Comparison of ENCODE assay signal across 15 cellular contexts in the genomic region with DNA sequence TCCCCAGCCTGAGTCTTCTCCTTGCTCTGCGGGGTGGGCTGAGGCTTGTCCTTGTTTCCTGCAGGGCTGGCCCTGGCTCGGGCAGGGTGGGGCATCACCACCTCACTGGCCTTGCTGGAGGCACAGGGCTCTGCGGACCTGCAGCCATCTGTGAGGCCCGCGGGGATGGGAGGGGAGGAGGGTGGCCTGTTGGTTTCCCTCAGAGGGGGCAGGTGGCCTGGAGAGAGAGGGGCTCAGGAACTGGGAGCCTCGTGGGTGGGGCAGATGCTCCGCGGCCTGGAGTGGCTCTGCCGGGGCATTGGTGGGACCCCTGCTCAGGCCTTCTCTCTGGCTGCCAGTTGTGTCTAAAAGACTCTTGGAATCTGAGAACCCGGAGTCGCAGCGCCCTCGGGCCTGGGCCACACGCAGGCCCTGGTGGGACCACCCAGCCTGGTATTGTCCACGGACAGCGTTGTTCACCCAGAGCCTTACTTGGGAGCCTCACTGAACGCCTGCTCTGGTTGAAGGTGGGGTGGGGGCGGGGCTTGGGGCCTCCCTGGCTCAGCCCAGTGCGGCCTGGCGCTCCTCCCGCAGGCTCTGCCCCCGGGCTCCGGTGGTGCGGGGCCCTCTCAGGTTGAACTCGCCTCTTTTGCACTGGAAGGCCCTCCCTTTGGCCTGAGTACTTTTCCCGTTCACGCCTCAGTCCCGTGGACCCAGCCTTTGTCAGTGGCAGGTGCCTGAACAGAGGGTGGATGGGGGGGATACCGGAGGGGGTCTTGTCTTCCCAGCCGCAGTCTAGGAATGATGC.
A peak's percentile ranks its signal among the peaks of the same experiment; 100 is the strongest.
DNase-seq lines count a peak whose midpoint lies in the region; ATAC-seq and TF ChIP-seq lines count a peak whose summit lies in the region.
"Had no signal": no experiment of that assay in that cellular context is flagged by ENCODE, and none has a peak within 500 bp of the region (broad histone marks: within the 10 kb centered on the region; RNA-seq: fewer than 3 reads in every experiment).

No MANE protein-coding gene starts in this region.

- H3K4me3 ChIP-seq in BE2C (ENCODE audit: low read depth, low read length), result no peak overlapping the region
- H3K4me3 ChIP-seq in prostate gland, result no peak overlapping the region
- no peak overlapping the region for H3K4me3 ChIP-seq in CD8-positive, alpha-beta T cell (ENCODE audit: low read depth, low read length)
- no peak overlapping the region for H3K4me3 ChIP-seq in Karpas-422 (ENCODE audit: low read length)
- H3K4me3 ChIP-seq: coronary artery had no signal

- no peak overlapping the region for H3K4me3 Mint-ChIP-seq in CD8-positive, alpha-beta T cell
- H3K4me3 Mint-ChIP-seq: activated CD4-positive, alpha-beta T cell treated with anti-CD3 and anti-CD28 coated beads, Interleukin-2, amount 10 ng/mL, durations not matched to agents 24 days and 14 days; activated T-cell treated with anti-CD3 and anti-CD28 coated beads, Interleukin-2, amount 50 U/mL, for 24 hours; T-helper 2 cell treated with Interferon-gamma antibody and Interleukin-4, amounts not matched to agents 5 μg/mL and 100 μg/mL, for 36 hours had no signal

- DNase-seq in BE2C, result peak; percentile 65
- DNase-seq in iPS-NIHi11 (ENCODE audit: low spot score), result peak; percentile 66
- no peak for DNase-seq in prostate gland (ENCODE audit: low spot score)
- DNase-seq in CD8-positive, alpha-beta T cell, result no peak
- DNase-seq in Karpas-422, result no peak
- DNase-seq: ACHN; activated CD4-positive, alpha-beta T cell treated with anti-CD3 and anti-CD28 coated beads, Interleukin-2, amount 10 ng/mL, durations not matched to agents 24 days and 14 days; activated T-cell treated with anti-CD3 and anti-CD28 coated beads, Interleukin-2, amount 50 U/mL, for 24 hours; Calu3; NCI-H1417 treated with DMSO at 0.1 percent for 48 hours had no signal

- H3K4me1 ChIP-seq in BE2C (peaks cover 42% of the 10 kb centered on the region), prostate gland (replicated peaks) (peaks cover 42% of the 10 kb centered on the region), Karpas-422 (ENCODE audit: low read length) (no peaks in the 10 kb centered on the region)
- no peaks in the 10 kb centered on the region for H3K4me1 ChIP-seq in CD8-positive, alpha-beta T cell (ENCODE audit: insufficient read depth, low read length)

- H3K36me3 ChIP-seq in BE2C (peaks cover 18% of the 10 kb centered on the region), prostate gland (no peaks in the 10 kb centered on the region), Karpas-422 (ENCODE audit: insufficient read depth, low read length) (no peaks in the 10 kb centered on the region)
- H3K36me3 ChIP-seq in CD8-positive, alpha-beta T cell (ENCODE audit: insufficient read depth, low read length), result no peaks in the 10 kb centered on the region

- POLR2A ChIA-PET in CD8-positive, alpha-beta T cell (lab: Charles Lee), result no interaction called here

- peaks cover 4% of the 10 kb centered on the region for H3K27me3 Mint-ChIP-seq in CD8-positive, alpha-beta T cell (ENCODE audit: low read depth)

- ATAC-seq in CD8-positive, alpha-beta T cell, result no peak
- ATAC-seq in HG03469 (IDR thresholded peaks at IDR 0.05; ENCODE audit: unreplicated experiment) (no peak), HG02840 (IDR thresholded peaks at IDR 0.05; ENCODE audit: low FRiP score, unreplicated experiment) (no peak)

- intact Hi-C loops in prostate gland (cut with DNase I), result loop anchor here (5.0 to 10.0 kb wide), 2 partner anchors 60 to 373 kb away; a partner anchor contains a TSS
- intact Hi-C loops in CD8-positive, alpha-beta T cell (cut with DNase I, micrococcal nuclease), result no loop called here

- H3K9me3 Mint-ChIP-seq in CD8-positive, alpha-beta T cell, result no peaks in the 10 kb centered on the region
- H3K9me3 Mint-ChIP-seq: activated CD4-positive, alpha-beta T cell treated with anti-CD3 and anti-CD28 coated beads, Interleukin-2, amount 10 ng/mL, durations not matched to agents 24 days and 14 days; activated T-cell treated with anti-CD3 and anti-CD28 coated beads, Interleukin-2, amount 50 U/mL, for 24 hours; T-helper 2 cell treated with Interferon-gamma antibody and Interleukin-4, amounts not matched to agents 5 μg/mL and 100 μg/mL, for 36 hours had no signal

- H3K4me2 ChIP-seq in Karpas-422 (ENCODE audit: low read depth, low read length, poor library complexity, severe bottlenecking), result no peak overlapping the region

- H3K27me3 ChIP-seq in BE2C, result no peaks in the 10 kb centered on the region
- H3K27me3 ChIP-seq in prostate gland (replicated peaks; ENCODE audit: insufficient read depth), result no peaks in the 10 kb centered on the region
- H3K27me3 ChIP-seq in CD8-positive, alpha-beta T cell (ENCODE audit: insufficient read depth, low read length), result peaks cover 8% of the 10 kb centered on the region
- H3K27me3 ChIP-seq in Karpas-422 (ENCODE audit: low read length), result no peaks in the 10 kb centered on the region

- H3K79me2 ChIP-seq in Karpas-422 (ENCODE audit: low read length), result no peaks in the 10 kb centered on the region

- no peaks in the 10 kb centered on the region for H4K20me1 ChIP-seq in Karpas-422 (ENCODE audit: insufficient read depth, low read depth, low read length)

- no peaks in the 10 kb centered on the region for H3K9me3 ChIP-seq in BE2C
- no peaks in the 10 kb centered on the region for H3K9me3 ChIP-seq in prostate gland
- H3K9me3 ChIP-seq in CD8-positive, alpha-beta T cell (ENCODE audit: low read length), result no peaks in the 10 kb centered on the region
- no peaks in the 10 kb centered on the region for H3K9me3 ChIP-seq in Karpas-422 (ENCODE audit: low read length)

- no peak for TF ChIP-seq POLR2A in prostate gland (IDR thresholded peaks at IDR 0.05)

- H3K36me3 Mint-ChIP-seq in CD8-positive, alpha-beta T cell, result peaks cover 14% of the 10 kb centered on the region

- no peaks in the 10 kb centered on the region for H3K4me1 Mint-ChIP-seq in CD8-positive, alpha-beta T cell (ENCODE audit: low read depth)
- H3K4me1 Mint-ChIP-seq: activated CD4-positive, alpha-beta T cell treated with anti-CD3 and anti-CD28 coated beads, Interleukin-2, amount 10 ng/mL, durations not matched to agents 24 days and 14 days had no signal

- no peak overlapping the region for H3K9ac ChIP-seq in Karpas-422 (ENCODE audit: low read length)

- H2AFZ ChIP-seq in Karpas-422 (ENCODE audit: low read length), result no peak overlapping the region

- CTCF ChIA-PET in CD8-positive, alpha-beta T cell (lab: Charles Lee), result no interaction called here

- H3K27ac Mint-ChIP-seq in CD8-positive, alpha-beta T cell, result no peak overlapping the region
- H3K27ac Mint-ChIP-seq: activated CD4-positive, alpha-beta T cell treated with anti-CD3 and anti-CD28 coated beads, Interleukin-2, amount 10 ng/mL, durations not matched to agents 24 days and 14 days; activated T-cell treated with anti-CD3 and anti-CD28 coated beads, Interleukin-2, amount 50 U/mL, for 24 hours; T-helper 2 cell treated with Interferon-gamma antibody and Interleukin-4, amounts not matched to agents 5 μg/mL and 100 μg/mL, for 36 hours had no signal

- peak overlapping the region; percentile 96 for H3K27ac ChIP-seq in VCaP
- H3K27ac ChIP-seq in prostate gland, result peak overlapping the region; percentile 94 to 96
- no peak overlapping the region for H3K27ac ChIP-seq in CD8-positive, alpha-beta T cell (ENCODE audit: low read depth, low read length)
- no peak overlapping the region for H3K27ac ChIP-seq in Karpas-422 (ENCODE audit: low read length)

- no peaks in the 10 kb centered on the region for H3K9me2 ChIP-seq in Karpas-422 (replicated peaks; ENCODE audit: insufficient read depth, low read length)

- TF ChIP-seq CTCF in BE2C (IDR thresholded peaks at IDR 0.05; ENCODE audit: low read depth, low read length), result no peak
- TF ChIP-seq CTCF in VCaP (conservative IDR thresholded peaks at IDR 0.05), result no peak
- no peak for TF ChIP-seq CTCF in prostate gland (IDR thresholded peaks at IDR 0.05)
- TF ChIP-seq CTCF in CD8-positive, alpha-beta T cell (IDR thresholded peaks at IDR 0.05), result no peak

- 48% methylated on average over 27 of the region's 30 CpGs for WGBS in prostate gland

Comparison
In these comparisons a context has a peak if more than half of its experiments do, and no peak if none do; other contexts are left out.
1. DNase-seq: peak in BE2C (single experiment) and iPS-NIHi11 (single experiment); none in prostate gland (single experiment), CD8-positive, alpha-beta T cell (0 of 7) and Karpas-422 (single experiment).
2. H3K27ac ChIP-seq: peak in VCaP (single experiment) and prostate gland (2 of 2); none in CD8-positive, alpha-beta T cell (single experiment) and Karpas-422 (single experiment).